Comparison of ENCODE assay signal across 8 cellular contexts in the genomic region with DNA sequence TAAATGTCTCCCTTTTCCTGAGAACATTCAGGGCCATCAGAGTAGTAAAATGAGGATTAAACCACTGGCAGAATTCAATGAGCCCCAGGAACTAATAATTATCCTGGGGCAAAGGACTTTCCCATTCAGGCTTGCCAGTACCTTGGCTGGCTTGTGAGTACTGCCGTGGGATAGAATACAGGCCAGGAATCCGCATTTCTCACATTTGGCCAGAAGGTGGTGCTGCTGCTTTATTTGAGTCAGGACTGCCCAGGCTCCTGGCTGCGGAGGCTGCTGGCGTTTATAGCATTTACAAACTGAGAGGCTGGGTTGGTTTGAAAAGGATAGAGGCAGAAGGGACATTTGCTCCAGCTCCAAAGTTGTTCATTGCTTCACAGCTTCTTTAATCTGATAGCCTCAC.
DNase-seq lines count a peak whose midpoint lies in the region; ATAC-seq and TF ChIP-seq lines count a peak whose summit lies in the region.

No MANE protein-coding gene starts in this region.

- intact Hi-C loops in left lung (cut with DNase I), result loop anchor here in 1 of 2 donors (5.0 kb wide), 1 partner anchor 392 kb away; no protein-coding TSS in a partner anchor

- no peaks in the 10 kb centered on the region for H3K36me3 ChIP-seq in left lung

- peak; percentile 61 for DNase-seq in AG10803 (ENCODE audit: low read depth)
- DNase-seq in NCI-H2227 (lab: John Stamatoyannopoulos, UW; ENCODE audit: unreplicated experiment), result peak; percentile 90
- DNase-seq in activated CD4-positive, alpha-beta T cell treated with anti-CD3 and anti-CD28 coated beads for 1 hour, result peak; percentile 8
- peak; percentile 78 for DNase-seq in choroid plexus epithelial cell (ENCODE audit: low read depth)
- peak in 1 of 2 donors; percentile 61 for DNase-seq in left lung
- DNase-seq in stimulated activated CD4-positive, alpha-beta T cell treated with anti-CD3 and anti-CD28 coated beads, Interleukin-4, amount 100 ng/mL, for 48 hours (ENCODE audit: low read depth in 2 of 2), result peak; percentile 18 to 28

- no peak overlapping the region for H3K4me3 ChIP-seq in AG10803 (ENCODE audit: low read length)
- no peak overlapping the region for H3K4me3 ChIP-seq in choroid plexus epithelial cell (ENCODE audit: low read depth, low read length)
- no peak overlapping the region for H3K4me3 ChIP-seq in left lung

- H3K27me3 ChIP-seq in left lung, result no peaks in the 10 kb centered on the region

- no peaks in the 10 kb centered on the region for H3K9me3 ChIP-seq in left lung

- no peaks in the 10 kb centered on the region for H3K4me1 ChIP-seq in left lung

- ATAC-seq in GM18861 (IDR thresholded peaks at IDR 0.05; ENCODE audit: unreplicated experiment) (peak; percentile 85), HG03103 (IDR thresholded peaks at IDR 0.05; ENCODE audit: low read depth, unreplicated experiment) (peak; percentile 95), left lung (peak; percentile 97)

- TF ChIP-seq CTCF in AG10803 (conservative IDR thresholded peaks at IDR 0.05; ENCODE audit: low read length), result peak; percentile 71
- TF ChIP-seq CTCF in choroid plexus epithelial cell (conservative IDR thresholded peaks at IDR 0.05; ENCODE audit: low read depth, low read length), result peak; percentile 76
- TF ChIP-seq CTCF in left lung (IDR thresholded peaks at IDR 0.05), result peak; percentile 64 to 71

- H3K27ac ChIP-seq in left lung, result no peak overlapping the region
